ENCODE assay signal across 8 cellular contexts in the genomic region with DNA sequence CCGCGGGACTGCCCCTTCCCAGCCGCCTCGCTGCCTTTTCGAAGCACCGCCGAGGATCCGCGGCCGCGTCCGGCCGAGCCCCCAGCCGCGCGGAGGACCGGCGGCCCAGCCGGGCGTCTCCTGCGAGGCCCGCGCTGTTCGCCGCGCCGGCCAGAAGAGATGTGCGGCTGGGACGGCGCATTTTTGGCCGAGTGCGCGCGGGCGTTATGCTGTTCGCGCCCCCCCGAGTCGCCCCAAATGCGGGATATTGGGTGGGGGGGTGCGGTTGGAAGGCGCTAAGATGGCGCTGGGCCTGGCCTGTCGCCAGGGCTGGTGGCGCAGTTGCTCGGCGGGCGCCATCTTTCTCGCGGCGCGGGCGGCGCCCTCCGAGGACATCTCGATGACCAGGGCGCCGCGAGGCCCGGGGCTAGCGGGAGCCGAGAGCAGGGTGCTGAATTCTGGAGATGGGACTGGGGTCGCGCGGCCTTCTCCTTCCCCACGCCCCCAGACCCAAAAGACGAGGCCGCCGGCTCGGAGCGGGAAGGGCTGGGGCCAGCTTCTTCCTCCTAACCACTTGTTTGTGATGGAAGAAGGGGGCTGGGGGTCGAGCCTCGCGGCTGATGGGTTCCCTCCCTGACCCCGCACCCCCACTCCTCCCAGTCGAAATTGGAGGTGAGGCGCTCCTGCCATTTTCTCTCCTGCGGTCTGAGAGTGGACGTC. TPM values are rescaled to one million over a fixed set of nuclear protein-coding genes. Genes with fewer than 3 reads are reported as not detected.
DNase-seq lines count a peak whose midpoint lies in the region; ATAC-seq and TF ChIP-seq lines count a peak whose summit lies in the region.

No MANE protein-coding gene starts in this region.

- peak overlapping the region in 2 of 10 donors; percentile 89 to 98 for H3K4me3 Mint-ChIP-seq in naive thymus-derived CD4-positive, alpha-beta T cell
- peak overlapping the region; percentile 95 for H3K4me3 Mint-ChIP-seq in stimulated activated memory B cell treated with anti-CD40 and anti-IgM and Interleukin-4, amounts not matched to agents 10 μg/mL and 1 μg/mL and 100 μg/mL, for 72 hours

- no peaks in the 10 kb centered on the region for H3K9me3 ChIP-seq in fibroblast of lung (ENCODE audit: control insufficient read depth, insufficient read depth, low read depth, low read length)
- H3K9me3 ChIP-seq in naive thymus-derived CD4-positive, alpha-beta T cell (ENCODE audit: control insufficient read depth in 2 of 3, low read length in 3 of 3): no peaks in the 10 kb centered on the region

- DNase-seq in NCI-H2029 (lab: John Stamatoyannopoulos, UW) (peak; percentile 53), NCI-H2029 treated with DMSO at 0.1 percent for 48 hours (lab: John Stamatoyannopoulos, UW) (no peak), OCI-M1 (lab: John Stamatoyannopoulos, UW) (peak; percentile 83), fibroblast of lung (ENCODE audit: low read depth in 2 of 2) (peak; percentile 56 to 72)
- peak; percentile 79 to 84 for DNase-seq in activated T-cell treated with anti-CD3 and anti-CD28 coated beads, Interleukin-2, amount 50 U/mL, for 48 hours
- DNase-seq in naive thymus-derived CD4-positive, alpha-beta T cell: peak; percentile 74 to 95 (median 89)

- peaks cover 0 to 20% (median 3%) of the 10 kb centered on the region in 5 donors for H3K36me3 Mint-ChIP-seq in naive thymus-derived CD4-positive, alpha-beta T cell
- peaks cover 14% of the 10 kb centered on the region for H3K36me3 Mint-ChIP-seq in stimulated activated memory B cell treated with anti-CD40 and anti-IgM and Interleukin-4, amounts not matched to agents 10 μg/mL and 1 μg/mL and 100 μg/mL, for 72 hours

- no peaks in the 10 kb centered on the region for H3K27me3 ChIP-seq in fibroblast of lung (ENCODE audit: control insufficient read depth, insufficient read depth, low read length)
- no peaks in the 10 kb centered on the region for H3K27me3 ChIP-seq in naive thymus-derived CD4-positive, alpha-beta T cell (ENCODE audit: control insufficient read depth in 2 of 2, insufficient read depth in 2 of 2, low read length in 2 of 2)

- no peaks in the 10 kb centered on the region for H3K36me3 ChIP-seq in fibroblast of lung (ENCODE audit: control insufficient read depth, insufficient read depth, low read length)
- peaks cover 0 to 10% (median 0%) of the 10 kb centered on the region in 3 experiments for H3K36me3 ChIP-seq in naive thymus-derived CD4-positive, alpha-beta T cell (ENCODE audit: control insufficient read depth in 2 of 3, insufficient read depth in 3 of 3, low read length in 3 of 3)

- H3K4me3 ChIP-seq in fibroblast of lung (replicated peaks in 1 of 4; ENCODE audit: control extremely low read depth in 1 of 4, insufficient read depth in 1 of 4, low read depth in 3 of 4, low read length in 4 of 4): peak overlapping the region; percentile 66 to 99 (median 84)
- peak overlapping the region; percentile 89 for H3K4me3 ChIP-seq in naive thymus-derived CD4-positive, alpha-beta T cell (ENCODE audit: low read length)

- ATAC-seq in HG03521 (IDR thresholded peaks at IDR 0.05; ENCODE audit: unreplicated experiment): peak; percentile 40
- ATAC-seq in naive thymus-derived CD4-positive, alpha-beta T cell: peak; percentile 69
- ATAC-seq in stimulated activated memory B cell treated with anti-CD40 and anti-IgM and Interleukin-4, amounts not matched to agents 10 μg/mL and 1 μg/mL and 100 μg/mL, for 72 hours: peak; percentile 82

- H3K4me2 ChIP-seq in fibroblast of lung (ENCODE audit: extremely low read depth, insufficient read depth, low read length): peak overlapping the region; percentile 86

- H3K4me1 Mint-ChIP-seq in naive thymus-derived CD4-positive, alpha-beta T cell: peaks cover 3 to 30% (median 23%) of the 10 kb centered on the region in 7 donors
- peaks cover 26% of the 10 kb centered on the region for H3K4me1 Mint-ChIP-seq in stimulated activated memory B cell treated with anti-CD40 and anti-IgM and Interleukin-4, amounts not matched to agents 10 μg/mL and 1 μg/mL and 100 μg/mL, for 72 hours

- H3K27me3 Mint-ChIP-seq in naive thymus-derived CD4-positive, alpha-beta T cell: no peaks in the 10 kb centered on the region
- H3K27me3 Mint-ChIP-seq in stimulated activated memory B cell treated with anti-CD40 and anti-IgM and Interleukin-4, amounts not matched to agents 10 μg/mL and 1 μg/mL and 100 μg/mL, for 72 hours: no peaks in the 10 kb centered on the region

- H3K9me3 Mint-ChIP-seq in naive thymus-derived CD4-positive, alpha-beta T cell: peaks cover 0 to 4% (median 0%) of the 10 kb centered on the region in 11 donors
- H3K9me3 Mint-ChIP-seq in stimulated activated memory B cell treated with anti-CD40 and anti-IgM and Interleukin-4, amounts not matched to agents 10 μg/mL and 1 μg/mL and 100 μg/mL, for 72 hours: no peaks in the 10 kb centered on the region

- H3K27ac ChIP-seq in fibroblast of lung (ENCODE audit: insufficient read depth, low read length): peak overlapping the region; percentile 96
- peak overlapping the region; percentile 100 for H3K27ac ChIP-seq in naive thymus-derived CD4-positive, alpha-beta T cell (ENCODE audit: low read depth, low read length)

- CTCF ChIA-PET in naive thymus-derived CD4-positive, alpha-beta T cell (lab: Charles Lee): interaction anchor here (0.5 to 2.2 kb wide), 9 partner anchors 11 to 360 kb away, joined by 3 to 14 read pairs (median 3); a partner anchor contains a TSS

- no peak for TF ChIP-seq CTCF in fibroblast of lung (conservative IDR thresholded peaks at IDR 0.05 in 1 of 2, IDR thresholded peaks at IDR 0.05 in 1 of 2; ENCODE audit: low read depth in 1 of 2, low read length in 2 of 2)

- peak overlapping the region; percentile 99 for H3K9ac ChIP-seq in fibroblast of lung (ENCODE audit: insufficient read depth, low read length)

- no peaks in the 10 kb centered on the region for H4K20me1 ChIP-seq in fibroblast of lung (ENCODE audit: control insufficient read depth, extremely low read depth, insufficient read depth, low read length)

- H3K4me1 ChIP-seq in fibroblast of lung (ENCODE audit: control insufficient read depth, extremely low read depth, insufficient read depth, low read length): peaks cover 5% of the 10 kb centered on the region
- H3K4me1 ChIP-seq in naive thymus-derived CD4-positive, alpha-beta T cell (ENCODE audit: control insufficient read depth in 2 of 2, insufficient read depth in 2 of 2, low read length in 2 of 2): peaks cover 42 to 45% of the 10 kb centered on the region in 2 donors

- intact Hi-C loops in naive thymus-derived CD4-positive, alpha-beta T cell (cut with micrococcal nuclease): loop anchor here (2.0 to 10.0 kb wide), 3 partner anchors 56 to 387 kb away; a partner anchor contains a TSS

- POLR2A ChIA-PET in naive thymus-derived CD4-positive, alpha-beta T cell (lab: Charles Lee): interaction anchor here (0.6 to 27.2 kb wide), 27 partner anchors 7 to 601 kb away, joined by 3 to 1628 read pairs (median 4); a partner anchor contains a TSS

- peaks cover 36% of the 10 kb centered on the region for H3K79me2 ChIP-seq in fibroblast of lung (ENCODE audit: control insufficient read depth, insufficient read depth, low read length)

- H3K27ac Mint-ChIP-seq in naive thymus-derived CD4-positive, alpha-beta T cell: peak overlapping the region in 1 of 9 donors; percentile 98
- no peak overlapping the region for H3K27ac Mint-ChIP-seq in stimulated activated memory B cell treated with anti-CD40 and anti-IgM and Interleukin-4, amounts not matched to agents 10 μg/mL and 1 μg/mL and 100 μg/mL, for 72 hours

- no peak overlapping the region for H2AFZ ChIP-seq in fibroblast of lung (ENCODE audit: low read length)

RNA-seq across cellular contexts. Expression of a gene that starts 1.5 kb away (rescaled TPM):
- total RNA-seq in fibroblast of lung: 4.9 and 6.9 TPM in 2 replicates
- polyA plus RNA-seq in fibroblast of lung: 10.2 and 11.5 TPM in 2 replicates
- 3.5 and 4.6 TPM in 2 replicates for polyA plus RNA-seq in fibroblast of lung (2012)
- 9.2 and 10.1 TPM in 2 replicates for polyA minus RNA-seq in fibroblast of lung (ENCODE audit: low replicate concordance)
- total RNA-seq in naive thymus-derived CD4-positive, alpha-beta T cell: 10 to 100 TPM; 26.2 to 35.5 (median 31.8) TPM
- polyA plus RNA-seq in naive thymus-derived CD4-positive, alpha-beta T cell: 1 to 10 TPM; 2.4 to 5.0 TPM

RNA-seq across cellular contexts. Expression of a gene that starts 37.4 kb away (rescaled TPM):
- total RNA-seq in fibroblast of lung: 50.0 and 50.6 TPM in 2 replicates
- 18.2 and 18.7 TPM in 2 replicates for polyA plus RNA-seq in fibroblast of lung
- polyA plus RNA-seq in fibroblast of lung (2012): 22.5 and 25.1 TPM in 2 replicates
- 19.8 and 31.7 TPM in 2 replicates for polyA minus RNA-seq in fibroblast of lung (ENCODE audit: low replicate concordance)
- 10 to 100 TPM; 39.6 to 74.8 (median 71.4) TPM for total RNA-seq in naive thymus-derived CD4-positive, alpha-beta T cell
- 100 to 1,000 TPM; 103 to 119 TPM for polyA plus RNA-seq in naive thymus-derived CD4-positive, alpha-beta T cell
